In the genomic region with DNA sequence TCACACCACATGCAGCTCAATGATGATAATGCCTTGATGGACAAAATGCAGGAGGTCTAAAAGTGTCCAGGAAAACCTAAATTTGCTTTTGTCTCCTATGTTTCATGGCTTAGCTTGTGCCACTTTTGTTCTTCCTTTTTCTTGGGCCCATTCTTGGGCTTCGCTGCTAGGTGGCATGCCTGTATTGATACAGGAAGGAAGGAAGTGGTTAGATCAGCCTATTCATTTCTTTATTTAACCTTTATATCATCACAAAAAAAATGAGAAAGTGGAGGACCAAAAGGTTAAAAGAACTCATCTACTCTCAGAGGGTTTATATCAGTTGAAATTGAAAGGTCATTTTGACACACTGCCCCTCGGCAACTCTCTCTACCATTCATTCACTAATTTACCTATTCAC, we compare ENCODE assay signal across 15 cellular contexts.
A peak's percentile ranks its signal among the peaks of the same experiment; 100 is the strongest.
DNase-seq lines count a peak whose midpoint lies in the region; ATAC-seq lines count a peak whose summit lies in the region.
"Had no signal": no experiment of that assay in that cellular context is flagged by ENCODE, and none has a peak within 500 bp of the region (broad histone marks: within the 10 kb centered on the region; RNA-seq: fewer than 3 reads in every experiment).

No MANE protein-coding gene starts in this region.

- peaks cover 13% of the 10 kb centered on the region for H3K36me3 Mint-ChIP-seq in activated naive CD8-positive, alpha-beta T cell treated with anti-CD3 and anti-CD28 coated beads, Interleukin-2, amount 50 U/mL, for 24 hours (ENCODE audit: low read depth)
- H3K36me3 Mint-ChIP-seq: WTC11 had no signal

- H3K4me3 Mint-ChIP-seq in activated naive CD8-positive, alpha-beta T cell treated with anti-CD3 and anti-CD28 coated beads, Interleukin-2, amount 50 U/mL, for 24 hours: peak overlapping the region; percentile 32
- H3K4me3 Mint-ChIP-seq: WTC11 had no signal

- ATAC-seq in activated naive CD8-positive, alpha-beta T cell treated with anti-CD3 and anti-CD28 coated beads, Interleukin-2, amount 50 U/mL, for 24 hours: peak; percentile 75
- ATAC-seq: WTC11 had no signal

- H3K27me3 Mint-ChIP-seq in activated naive CD8-positive, alpha-beta T cell treated with anti-CD3 and anti-CD28 coated beads, Interleukin-2, amount 50 U/mL, for 24 hours: no peaks in the 10 kb centered on the region

- peak overlapping the region; percentile 87 for H3K27ac Mint-ChIP-seq in activated naive CD8-positive, alpha-beta T cell treated with anti-CD3 and anti-CD28 coated beads, Interleukin-2, amount 50 U/mL, for 24 hours
- H3K27ac Mint-ChIP-seq: WTC11 had no signal

- H3K9me3 Mint-ChIP-seq in activated naive CD8-positive, alpha-beta T cell treated with anti-CD3 and anti-CD28 coated beads, Interleukin-2, amount 50 U/mL, for 24 hours: no peaks in the 10 kb centered on the region
- H3K9me3 Mint-ChIP-seq: WTC11 had no signal

- H3K4me1 Mint-ChIP-seq in activated naive CD8-positive, alpha-beta T cell treated with anti-CD3 and anti-CD28 coated beads, Interleukin-2, amount 50 U/mL, for 24 hours: peaks cover 87% of the 10 kb centered on the region

- peak; percentile 26 for DNase-seq in stimulated activated CD4-positive, alpha-beta T cell treated with anti-CD3 and anti-CD28 coated beads, Interleukin-1b, Interleukin-23, amount 100 ng/mL, for 48 hours
- no peak for DNase-seq in stimulated activated CD4-positive, alpha-beta T cell treated with anti-CD3 and anti-CD28 coated beads, Interleukin-12 subunit alpha, Interleukin-12 subunit beta, amount 100 ng/mL, for 4 hours
- peak; percentile 23 for DNase-seq in NOMO-1 treated with DMSO at 0.1 percent for 48 hours (lab: John Stamatoyannopoulos, UW; ENCODE audit: unreplicated experiment)
- peak; percentile 26 for DNase-seq in activated naive CD8-positive, alpha-beta T cell treated with anti-CD3 and anti-CD28 coated beads, Interleukin-2, amount 50 U/mL, for 24 hours
- no peak for DNase-seq in NK-92 (lab: John Stamatoyannopoulos, UW; ENCODE audit: unreplicated experiment)
- no peak for DNase-seq in NCI-H1105 (lab: John Stamatoyannopoulos, UW)
- DNase-seq in cerebellar nuclear complex (lab: John Stamatoyannopoulos, UW): no peak
- no peak for DNase-seq in cortex of kidney (lab: John Stamatoyannopoulos, UW)
- DNase-seq: adrenal gland, BE2C, esophagus squamous epithelium, NCI-H1092 treated with DMSO at 0.1 percent for 48 hours, SK-N-SH, uterus had no signal

Comparison
In these comparisons a context has a peak if more than half of its experiments do, and no peak if none do; other contexts are left out.
1. DNase-seq: peak in stimulated activated CD4-positive, alpha-beta T cell treated with anti-CD3 and anti-CD28 coated beads, Interleukin-1b, Interleukin-23, amount 100 ng/mL, for 48 hours (single experiment), NOMO-1 treated with DMSO at 0.1 percent for 48 hours (single experiment) and activated naive CD8-positive, alpha-beta T cell treated with anti-CD3 and anti-CD28 coated beads, Interleukin-2, amount 50 U/mL, for 24 hours (single experiment); none in stimulated activated CD4-positive, alpha-beta T cell treated with anti-CD3 and anti-CD28 coated beads, Interleukin-12 subunit alpha, Interleukin-12 subunit beta, amount 100 ng/mL, for 4 hours (single experiment), NK-92 (single experiment), NCI-H1105 (single experiment), cerebellar nuclear complex (0 of 2) and cortex of kidney (single experiment).